ENCODE assay signal across 11 cellular contexts in genomic region chr22:27372969-27373670, GRCh38.
A peak's percentile ranks its signal among the peaks of the same experiment; 100 is the strongest.
DNase-seq lines count a peak whose midpoint lies in the region; ATAC-seq and TF ChIP-seq lines count a peak whose summit lies in the region.
"Had no signal": no experiment of that assay in that cellular context is flagged by ENCODE, and none has a peak within 500 bp of the region (broad histone marks: within the 10 kb centered on the region; RNA-seq: fewer than 3 reads in every experiment).

No MANE protein-coding gene starts in this region.

- H3K9me3 ChIP-seq in HUES6 (ENCODE audit: control insufficient read depth, insufficient read depth, low read depth, low read length) = no peaks in the 10 kb centered on the region
- H3K9me3 ChIP-seq in Peyer's patch = no peaks in the 10 kb centered on the region

- TF ChIP-seq CTCF in Peyer's patch (IDR thresholded peaks at IDR 0.05) = peak in 3 of 6 experiments; percentile 35 to 56 (median 41)

- peaks cover 7% of the 10 kb centered on the region for H3K27me3 Mint-ChIP-seq in activated CD4-positive, alpha-beta T cell treated with anti-CD3 and anti-CD28 coated beads, Interleukin-2, amount 10 ng/mL, durations not matched to agents 7 days and 5 days

- no peak overlapping the region for H3K4me3 Mint-ChIP-seq in activated CD4-positive, alpha-beta T cell treated with anti-CD3 and anti-CD28 coated beads, Interleukin-2, amount 10 ng/mL, durations not matched to agents 7 days and 5 days
- H3K4me3 Mint-ChIP-seq: activated CD8-positive, alpha-beta T cell treated with anti-CD3 and anti-CD28 coated beads, Interleukin-2, amount 10 ng/mL, durations not matched to agents 7 days and 5 days had no signal

- ATAC-seq in HG02623 (IDR thresholded peaks at IDR 0.05; ENCODE audit: unreplicated experiment) (no peak), GM18907 (IDR thresholded peaks at IDR 0.05; ENCODE audit: unreplicated experiment) (no peak)
- ATAC-seq: activated CD8-positive, alpha-beta T cell treated with anti-CD3 and anti-CD28 coated beads, Interleukin-2, amount 10 ng/mL, durations not matched to agents 7 days and 5 days had no signal

- H3K27ac Mint-ChIP-seq in activated CD4-positive, alpha-beta T cell treated with anti-CD3 and anti-CD28 coated beads, Interleukin-2, amount 10 ng/mL, durations not matched to agents 7 days and 5 days = no peak overlapping the region
- H3K27ac Mint-ChIP-seq: activated CD8-positive, alpha-beta T cell treated with anti-CD3 and anti-CD28 coated beads, Interleukin-2, amount 10 ng/mL, durations not matched to agents 7 days and 5 days had no signal

- no peak overlapping the region for H3K9ac ChIP-seq in HUES6 (ENCODE audit: low read length)

- H3K4me1 ChIP-seq in HUES6 (ENCODE audit: control insufficient read depth, insufficient read depth, low read length) (peaks cover 6% of the 10 kb centered on the region), Peyer's patch (no peaks in the 10 kb centered on the region)

- POLR2A ChIA-PET in activated CD4-positive, alpha-beta T cell treated with anti-CD3 and anti-CD28 coated beads, Interleukin-2, amount 10 ng/mL, durations not matched to agents 7 days and 5 days (lab: Charles Lee) = no interaction called here

- TF ChIP-seq POLR2A in Peyer's patch (IDR thresholded peaks at IDR 0.05) = no peak

- no peaks in the 10 kb centered on the region for H3K36me3 Mint-ChIP-seq in activated CD4-positive, alpha-beta T cell treated with anti-CD3 and anti-CD28 coated beads, Interleukin-2, amount 10 ng/mL, durations not matched to agents 7 days and 5 days (ENCODE audit: low read depth)

- H3K4me3 ChIP-seq in HUES6 (ENCODE audit: low read depth, low read length) (peak overlapping the region; percentile 51), Peyer's patch (no peak overlapping the region)
- H3K4me3 ChIP-seq: SK-N-MC had no signal

- DNase-seq in Peyer's patch = peak in 2 of 3 donors; percentile 75 to 83
- peak; percentile 84 for DNase-seq in iPS DF 19.7 (ENCODE audit: low read depth, low spot score)
- DNase-seq in retina = peak; percentile 73
- no peak for DNase-seq in activated CD4-positive, alpha-beta T cell treated with anti-CD3 and anti-CD28 coated beads, Interleukin-2, amount 10 ng/mL, durations not matched to agents 7 days and 5 days
- no peak for DNase-seq in SW 1271 (lab: John Stamatoyannopoulos, UW)
- DNase-seq: activated CD8-positive, alpha-beta T cell treated with anti-CD3 and anti-CD28 coated beads, Interleukin-2, amount 10 ng/mL, durations not matched to agents 7 days and 5 days; NCI-H1694 had no signal

- H3K27me3 ChIP-seq in HUES6 (ENCODE audit: control insufficient read depth, insufficient read depth, low read length) = no peaks in the 10 kb centered on the region
- H3K27me3 ChIP-seq in Peyer's patch = no peaks in the 10 kb centered on the region

- H3K9me3 Mint-ChIP-seq in activated CD4-positive, alpha-beta T cell treated with anti-CD3 and anti-CD28 coated beads, Interleukin-2, amount 10 ng/mL, durations not matched to agents 7 days and 5 days = no peaks in the 10 kb centered on the region

- H3K36me3 ChIP-seq in HUES6 (ENCODE audit: control insufficient read depth, insufficient read depth, low read length) (no peaks in the 10 kb centered on the region), Peyer's patch (no peaks in the 10 kb centered on the region)

- CTCF ChIA-PET in activated CD4-positive, alpha-beta T cell treated with anti-CD3 and anti-CD28 coated beads, Interleukin-2, amount 10 ng/mL, durations not matched to agents 7 days and 5 days (lab: Charles Lee) = no interaction called here

- H3K27ac ChIP-seq in HUES6 (ENCODE audit: low read depth, low read length) (no peak overlapping the region), Peyer's patch (no peak overlapping the region)
- H3K27ac ChIP-seq: SK-N-MC had no signal

- H3K4me1 Mint-ChIP-seq in activated CD4-positive, alpha-beta T cell treated with anti-CD3 and anti-CD28 coated beads, Interleukin-2, amount 10 ng/mL, durations not matched to agents 7 days and 5 days = no peaks in the 10 kb centered on the region

Comparison
In these comparisons a context has a peak if more than half of its experiments do, and no peak if none do; other contexts are left out.
1. DNase-seq: peak in Peyer's patch (2 of 3), iPS DF 19.7 (single experiment) and retina (single experiment); none in activated CD4-positive, alpha-beta T cell treated with anti-CD3 and anti-CD28 coated beads, Interleukin-2, amount 10 ng/mL, durations not matched to agents 7 days and 5 days (single experiment) and SW 1271 (0 of 2).